In genomic region chr22:20435436-20436308, GRCh38 we compare ENCODE assay signal across 10 cellular contexts. TPM values are rescaled to one million over a fixed set of nuclear protein-coding genes. Genes with fewer than 3 reads are reported as not detected.
DNase-seq lines count a peak whose midpoint lies in the region; ATAC-seq and TF ChIP-seq lines count a peak whose summit lies in the region.
"Had no signal": no experiment of that assay in that cellular context is flagged by ENCODE, and none has a peak within 500 bp of the region (broad histone marks: within the 10 kb centered on the region; RNA-seq: fewer than 3 reads in every experiment).

No MANE protein-coding gene starts in this region.

- no peaks in the 10 kb centered on the region for H3K9me3 Mint-ChIP-seq in T-cell

- DNase-seq in T-cell (peak in 1 of 34 experiments; percentile 19), foreskin fibroblast (no peak), posterior vena cava (ENCODE audit: low spot score) (peak; percentile 58), GM19240 (ENCODE audit: insufficient read length, low spot score) (no peak), NCI-H510A treated with DMSO at 0.1 percent for 48 hours (lab: John Stamatoyannopoulos, UW) (no peak), HPDE6-E6E7 (ENCODE audit: extremely low spot score) (no peak)
- DNase-seq in activated effector memory CD4-positive, alpha-beta T cell treated with anti-CD3 and anti-CD28 coated beads, Interleukin-2, amount 50 U/mL, for 16 hours: no peak
- DNase-seq: activated CD4-positive, alpha-beta T cell treated with anti-CD3 and anti-CD28 coated beads for 1 hour; DND-41 had no signal

- intact Hi-C loops in posterior vena cava (cut with DNase I): no loop called here

- H3K27ac ChIP-seq in BLaER1: no peak overlapping the region

- no peak overlapping the region for H3K9ac ChIP-seq in BLaER1

- H3K36me3 ChIP-seq in BLaER1: no peaks in the 10 kb centered on the region; the same call in 1 of the 2 replicates

- POLR2A ChIA-PET in T-cell (lab: Charles Lee): interaction anchor here in 1 of 2 donors (0.5 kb wide), 1 partner anchor 373 kb away, joined by 5 read pairs; no protein-coding TSS in a partner anchor

- H3K27me3 Mint-ChIP-seq in T-cell: peaks cover 31 to 42% of the 10 kb centered on the region in 2 donors

- ATAC-seq in T-cell (replicated peaks in 1 of 4): no peak

- CTCF ChIA-PET in T-cell (lab: Charles Lee): no interaction called here

- peaks cover 21 to 31% (median 21%) of the 10 kb centered on the region in 3 donors for H3K4me1 Mint-ChIP-seq in T-cell

- no peak overlapping the region for H3K27ac Mint-ChIP-seq in T-cell

- peaks cover 3% of the 10 kb centered on the region for H3K36me3 Mint-ChIP-seq in T-cell

- H3K4me3 Mint-ChIP-seq in T-cell: peak overlapping the region; percentile 41 to 59 (median 44)

- TF ChIP-seq CTCF in foreskin fibroblast (IDR thresholded peaks at IDR 0.05; ENCODE audit: low read depth, low read length): no peak

- H3K4me1 ChIP-seq in BLaER1: peaks cover 49% of the 10 kb centered on the region

- H3K4me2 ChIP-seq in BLaER1: peak overlapping the region; percentile 90

- H3K27me3 ChIP-seq in BLaER1: peaks cover 95% of the 10 kb centered on the region

- H3K4me3 ChIP-seq in BLaER1 (peak overlapping the region; percentile 64), foreskin fibroblast (ENCODE audit: low read depth in 1 of 2, low read length in 2 of 2) (peak overlapping the region; percentile 85 to 98)

- peaks cover 79% of the 10 kb centered on the region for H4K20me1 ChIP-seq in BLaER1

- peaks cover 6% of the 10 kb centered on the region; the same call in 1 of the 2 replicates for H3K9me3 ChIP-seq in BLaER1

RNA-seq across cellular contexts. Expression of gene SCARF2, which starts 2.0 kb away (rescaled TPM):
- 1 to 10 TPM; 1.6 to 3.1 (median 2.9) TPM for total RNA-seq in T-cell
- 10 to 100 TPM; 18.6 to 26.7 TPM for total RNA-seq in posterior vena cava

RNA-seq across cellular contexts. Expression of gene ZNF74, which starts 41.7 kb away (rescaled TPM):
- total RNA-seq in T-cell (10 to 100 TPM in 3 of 5 donors, 1 to 10 TPM in 2; 6.8 to 19.7 (median 17.3) TPM), posterior vena cava (1 to 10 TPM; 5.9 to 6.9 TPM)

RNA-seq across cellular contexts. Expression of gene KLHL22, which starts 59.9 kb away (rescaled TPM):
- total RNA-seq in T-cell: 10 to 100 TPM; 42.0 to 57.8 (median 47.1) TPM
- 10 to 100 TPM; 16.3 to 20.0 TPM for total RNA-seq in posterior vena cava

Comparison
In these comparisons a context has a peak if more than half of its experiments do, and no peak if none do; other contexts are left out.
1. RNA of gene SCARF2, which starts 2.0 kb away (total RNA-seq): 18.6 to 26.7 TPM in posterior vena cava; 1.6 to 3.1 TPM in T-cell; every median in the first group is over 4 times any median in the second.